In the genomic region with DNA sequence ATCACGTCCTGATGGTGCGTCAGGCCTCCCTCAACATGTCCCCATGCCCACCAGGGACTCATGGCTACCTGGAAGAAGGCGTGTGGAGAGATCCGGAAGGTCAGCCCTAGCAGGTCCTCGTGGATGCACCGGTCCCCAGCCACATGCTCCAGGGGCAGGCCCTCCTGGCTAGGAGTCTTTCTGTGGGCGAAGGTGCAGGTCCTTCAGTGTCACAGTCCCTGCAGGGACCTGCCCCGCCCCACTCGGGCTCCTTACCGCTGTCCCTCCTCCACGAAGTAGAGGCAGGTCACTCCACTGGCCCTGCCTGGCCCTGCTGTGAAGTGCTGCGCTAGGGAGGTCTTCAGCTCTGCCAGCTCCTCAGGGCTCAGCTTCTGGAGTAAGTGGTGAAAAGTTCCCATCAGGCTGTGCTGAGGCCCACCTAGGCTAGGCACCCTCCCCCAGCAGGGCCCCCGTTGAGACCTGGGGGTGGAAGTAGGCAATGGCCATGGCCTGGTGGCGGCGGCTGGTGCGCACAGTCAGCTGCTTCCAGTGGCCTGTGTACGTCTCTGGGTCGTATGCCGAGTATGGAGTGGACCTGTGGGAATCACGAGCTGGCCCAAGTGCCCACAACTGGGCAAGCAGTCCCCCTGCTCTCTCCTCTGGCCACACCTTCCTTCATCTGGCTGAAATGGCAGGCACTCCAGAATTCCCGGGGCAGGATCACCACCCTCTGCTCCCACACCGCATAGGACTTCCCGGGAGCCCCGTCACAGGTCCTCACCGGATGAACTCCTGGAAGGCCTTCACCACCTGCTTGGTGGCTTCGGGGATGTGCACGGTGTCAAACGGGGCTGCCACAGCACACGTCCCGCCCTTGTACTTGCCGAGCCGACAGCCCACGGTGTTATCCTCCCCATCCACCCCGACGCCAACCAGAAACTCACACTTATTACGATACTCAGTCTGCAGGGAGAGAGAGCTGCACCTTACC, we compare ENCODE assay signal across 12 cellular contexts. TPM values are rescaled to one million over a fixed set of nuclear protein-coding genes. Genes with fewer than 3 reads are reported as not detected.
DNase-seq lines count a peak whose midpoint lies in the region; ATAC-seq and TF ChIP-seq lines count a peak whose summit lies in the region.
"Had no signal": no experiment of that assay in that cellular context is flagged by ENCODE, and none has a peak within 500 bp of the region (broad histone marks: within the 10 kb centered on the region; RNA-seq: fewer than 3 reads in every experiment).

No MANE protein-coding gene starts in this region.

- no peak overlapping the region for H3K27ac ChIP-seq in PC-3 (ENCODE audit: low read length)

- peaks cover 42% of the 10 kb centered on the region for H3K4me1 Mint-ChIP-seq in activated CD4-positive, alpha-beta T cell treated with anti-CD3 and anti-CD28 coated beads, Interleukin-2, amount 10 ng/mL, durations not matched to agents 7 days and 5 days
- peaks cover 4% of the 10 kb centered on the region for H3K4me1 Mint-ChIP-seq in glutamatergic neuron (ENCODE audit: low read depth, unreplicated experiment)

- no peaks in the 10 kb centered on the region for H3K9me3 Mint-ChIP-seq in activated CD4-positive, alpha-beta T cell treated with anti-CD3 and anti-CD28 coated beads, Interleukin-2, amount 10 ng/mL, durations not matched to agents 7 days and 5 days
- H3K9me3 Mint-ChIP-seq in glutamatergic neuron (ENCODE audit: unreplicated experiment), result peaks cover 5% of the 10 kb centered on the region

- H3K4me1 ChIP-seq in PC-3 (ENCODE audit: insufficient read depth, low read length) (peaks cover 20% of the 10 kb centered on the region), skeletal muscle satellite cell (ENCODE audit: control insufficient read depth, insufficient read depth, low read length) (peaks cover 27% of the 10 kb centered on the region)

- H3K9me2 ChIP-seq in PC-3 (replicated peaks; ENCODE audit: low read length), result no peaks in the 10 kb centered on the region

- H3K36me3 ChIP-seq in PC-3 (ENCODE audit: low read depth, low read length) (peaks cover 27% of the 10 kb centered on the region), skeletal muscle satellite cell (ENCODE audit: insufficient read depth, low read length) (peaks cover 65% of the 10 kb centered on the region), H7 (replicated peaks; ENCODE audit: control insufficient read depth, insufficient read depth, low read length) (peaks cover 33% of the 10 kb centered on the region)

- BruUV-seq in PC-3 (replicated peaks; lab: Mats Ljungman, UMichigan), result TSS peak; percentile 31

- H3K9me3 ChIP-seq in PC-3 (ENCODE audit: low read length) (no peaks in the 10 kb centered on the region), skeletal muscle satellite cell (replicated peaks; ENCODE audit: low read length) (no peaks in the 10 kb centered on the region)

- peaks cover 38% of the 10 kb centered on the region for H3K36me3 Mint-ChIP-seq in activated CD4-positive, alpha-beta T cell treated with anti-CD3 and anti-CD28 coated beads, Interleukin-2, amount 10 ng/mL, durations not matched to agents 7 days and 5 days (ENCODE audit: low read depth)
- no peaks in the 10 kb centered on the region for H3K36me3 Mint-ChIP-seq in glutamatergic neuron (ENCODE audit: unreplicated experiment)

- peak overlapping the region; percentile 80 for H3K27ac Mint-ChIP-seq in activated CD4-positive, alpha-beta T cell treated with anti-CD3 and anti-CD28 coated beads, Interleukin-2, amount 10 ng/mL, durations not matched to agents 7 days and 5 days
- H3K27ac Mint-ChIP-seq in glutamatergic neuron (ENCODE audit: unreplicated experiment), result peak overlapping the region; percentile 70

- H3K4me3 ChIP-seq in PC-3 (ENCODE audit: low read length) (no peak overlapping the region; the same call in 1 of the 2 replicates), skeletal muscle satellite cell (ENCODE audit: low read length) (peak overlapping the region; percentile 94), H7 (ENCODE audit: insufficient read depth, low read depth, low read length) (no peak overlapping the region)

- peak overlapping the region; percentile 91 for H3K4me3 Mint-ChIP-seq in activated CD4-positive, alpha-beta T cell treated with anti-CD3 and anti-CD28 coated beads, Interleukin-2, amount 10 ng/mL, durations not matched to agents 7 days and 5 days
- peak overlapping the region; percentile 73 for H3K4me3 Mint-ChIP-seq in glutamatergic neuron (ENCODE audit: unreplicated experiment)

- H3K27me3 ChIP-seq in PC-3 (ENCODE audit: low read length) (no peaks in the 10 kb centered on the region), skeletal muscle satellite cell (ENCODE audit: control insufficient read depth, insufficient read depth, low read length) (no peaks in the 10 kb centered on the region), H7 (ENCODE audit: control insufficient read depth, insufficient read depth, low read length) (no peaks in the 10 kb centered on the region)

- CTCF ChIA-PET in activated CD4-positive, alpha-beta T cell treated with anti-CD3 and anti-CD28 coated beads, Interleukin-2, amount 10 ng/mL, durations not matched to agents 7 days and 5 days (lab: Charles Lee), result interaction anchor here (2.9 kb wide), 1 partner anchor 19 kb away, joined by 9 read pairs; no protein-coding TSS in a partner anchor
- CTCF ChIA-PET in PC-3 (lab: Charles Lee), result no interaction called here

- ATAC-seq in PC-3, result no peak
- ATAC-seq in GM21576 (IDR thresholded peaks at IDR 0.05; ENCODE audit: unreplicated experiment), result no peak
- no peak for ATAC-seq in HG02763 (IDR thresholded peaks at IDR 0.05; ENCODE audit: unreplicated experiment)

- H3K9ac ChIP-seq in PC-3 (ENCODE audit: low read length) (no peak overlapping the region; the same call in 1 of the 2 replicates), skeletal muscle satellite cell (ENCODE audit: low read depth, low read length) (peak overlapping the region; percentile 90)

- H3K27me3 Mint-ChIP-seq in activated CD4-positive, alpha-beta T cell treated with anti-CD3 and anti-CD28 coated beads, Interleukin-2, amount 10 ng/mL, durations not matched to agents 7 days and 5 days, result no peaks in the 10 kb centered on the region
- peaks cover 21% of the 10 kb centered on the region for H3K27me3 Mint-ChIP-seq in glutamatergic neuron (ENCODE audit: unreplicated experiment)

- intact Hi-C loops in PC-3 (cut with micrococcal nuclease), result no loop called here

- no peak for TF ChIP-seq CTCF in PC-3 (conservative IDR thresholded peaks at IDR 0.05; ENCODE audit: low read depth, low read length)
- no peak for TF ChIP-seq CTCF in glutamatergic neuron (IDR thresholded peaks at IDR 0.05; ENCODE audit: partially characterized antibody, unreplicated experiment)

- H3K4me2 ChIP-seq in PC-3 (ENCODE audit: low read length) (peak overlapping the region; percentile 91; the same call in 1 of the 2 replicates), skeletal muscle satellite cell (ENCODE audit: low read length) (peak overlapping the region; percentile 99)

- H2AFZ ChIP-seq in PC-3 (ENCODE audit: low read length), result no peak overlapping the region

- no peaks in the 10 kb centered on the region for H4K20me1 ChIP-seq in PC-3 (ENCODE audit: low read length)

- POLR2A ChIA-PET in activated CD4-positive, alpha-beta T cell treated with anti-CD3 and anti-CD28 coated beads, Interleukin-2, amount 10 ng/mL, durations not matched to agents 7 days and 5 days (lab: Charles Lee), result no interaction called here
- POLR2A ChIA-PET in PC-3 (lab: Charles Lee; ENCODE audit: unreplicated experiment), result no interaction called here

- no peak for DNase-seq in activated CD4-positive, alpha-beta T cell treated with anti-CD3 and anti-CD28 coated beads, Interleukin-2, amount 10 ng/mL, durations not matched to agents 7 days and 5 days
- no peak for DNase-seq in activated CD4-positive, alpha-beta T cell treated with anti-CD3 and anti-CD28 coated beads for 4 hours
- DNase-seq in PC-3, result no peak
- peak; percentile 11 for DNase-seq in glutamatergic neuron
- no peak for DNase-seq in H7
- DNase-seq: GDM1, NCI-H1092, NCI-H82, SW 1271 had no signal

- H3F3A ChIP-seq in PC-3 (ENCODE audit: low read length, unreplicated experiment), result no peaks in the 10 kb centered on the region

- H3K79me2 ChIP-seq in PC-3 (ENCODE audit: low read length), result peaks cover 50% of the 10 kb centered on the region

RNA-seq across cellular contexts. Expression of a gene that starts 1.1 kb away (rescaled TPM):
- total RNA-seq in activated CD4-positive, alpha-beta T cell treated with anti-CD3 and anti-CD28 coated beads, Interleukin-2, amount 10 ng/mL, durations not matched to agents 7 days and 5 days, result 100 to 1,000 TPM; 229 to 234 TPM
- total RNA-seq in PC-3 (2014; rRNA removed) (356 and 411 TPM in 2 replicates), glutamatergic neuron (ENCODE audit: unreplicated experiment) (144 TPM)
- 325 and 449 TPM in 2 replicates for total RNA-seq in skeletal muscle satellite cell (2012; rRNA removed)
- 564 and 664 TPM in 2 replicates for total RNA-seq in H7 (2014; rRNA removed; shearing (Covaris generic))

RNA-seq across cellular contexts. Expression of a gene that starts 2.2 kb away (rescaled TPM):
- total RNA-seq in activated CD4-positive, alpha-beta T cell treated with anti-CD3 and anti-CD28 coated beads, Interleukin-2, amount 10 ng/mL, durations not matched to agents 7 days and 5 days, result 10 to 100 TPM; 85.5 to 91.4 TPM
- total RNA-seq in PC-3 (2014; rRNA removed) (58.9 and 62.1 TPM in 2 replicates), glutamatergic neuron (ENCODE audit: unreplicated experiment) (62.1 TPM)
- 34.2 and 43.9 TPM in 2 replicates for total RNA-seq in skeletal muscle satellite cell (2012; rRNA removed)
- 78.5 and 88.6 TPM in 2 replicates for total RNA-seq in H7 (2014; rRNA removed; shearing (Covaris generic))

RNA-seq across cellular contexts. Expression of a gene that starts 16.8 kb away (rescaled TPM):
- total RNA-seq in activated CD4-positive, alpha-beta T cell treated with anti-CD3 and anti-CD28 coated beads, Interleukin-2, amount 10 ng/mL, durations not matched to agents 7 days and 5 days, result 10 to 100 TPM; 57.9 to 58.9 TPM
- total RNA-seq in PC-3 (2014; rRNA removed) (24.6 and 26.8 TPM in 2 replicates), glutamatergic neuron (ENCODE audit: unreplicated experiment) (119 TPM)
- total RNA-seq in skeletal muscle satellite cell (2012; rRNA removed), result 10.3 and 11.4 TPM in 2 replicates
- total RNA-seq in H7 (2014; rRNA removed; shearing (Covaris generic)), result 15.6 and 16.6 TPM in 2 replicates

RNA-seq across cellular contexts. Expression of a gene that starts 34.8 kb away (rescaled TPM):
- 10 to 100 TPM; 51.2 to 54.5 TPM for total RNA-seq in activated CD4-positive, alpha-beta T cell treated with anti-CD3 and anti-CD28 coated beads, Interleukin-2, amount 10 ng/mL, durations not matched to agents 7 days and 5 days
- total RNA-seq in PC-3 (2014; rRNA removed) (41.7 and 43.6 TPM in 2 replicates), glutamatergic neuron (ENCODE audit: unreplicated experiment) (93.1 TPM)
- 22.3 and 23.6 TPM in 2 replicates for total RNA-seq in skeletal muscle satellite cell (2012; rRNA removed)
- 23.0 and 37.3 TPM in 2 replicates for total RNA-seq in H7 (2014; rRNA removed; shearing (Covaris generic))

RNA-seq across cellular contexts. Expression of a gene that starts 36.1 kb away (rescaled TPM):
- total RNA-seq in activated CD4-positive, alpha-beta T cell treated with anti-CD3 and anti-CD28 coated beads, Interleukin-2, amount 10 ng/mL, durations not matched to agents 7 days and 5 days, result under 1 TPM; 0.12 to 0.23 TPM
- total RNA-seq in PC-3 (2014; rRNA removed) (not detected in 2 replicates), glutamatergic neuron (ENCODE audit: unreplicated experiment) (0.54 TPM)
- 2.0 TPM in 2 replicates for total RNA-seq in skeletal muscle satellite cell (2012; rRNA removed)
- total RNA-seq in H7 (2014; rRNA removed; shearing (Covaris generic)), result not detected in 2 replicates
